In genomic region chr6:105881608-105882007, GRCh38 we compare ENCODE assay signal across 22 cellular contexts.
A peak's percentile ranks its signal among the peaks of the same experiment; 100 is the strongest.
DNase-seq lines count a peak whose midpoint lies in the region; ATAC-seq and TF ChIP-seq lines count a peak whose summit lies in the region.
"Had no signal": no experiment of that assay in that cellular context is flagged by ENCODE, and none has a peak within 500 bp of the region (broad histone marks: within the 10 kb centered on the region; RNA-seq: fewer than 3 reads in every experiment).

No MANE protein-coding gene starts in this region.

- H4K91ac ChIP-seq in IMR-90 (ENCODE audit: insufficient read depth, low read depth, low read length): no peak overlapping the region

- intact Hi-C loops in CD14-positive monocyte (cut with micrococcal nuclease) (loop anchor here (5.0 to 10.0 kb wide), 6 partner anchors 53 to 283 kb away; partner anchors contain the start of gene PRDM1 (in 1 of the 2)), IMR-90 (cut with micrococcal nuclease) (no loop called here)
- intact Hi-C loops in naive thymus-derived CD4-positive, alpha-beta T cell (cut with micrococcal nuclease): no loop called here

- ATAC-seq in IMR-90 (ENCODE audit: low read depth) (no peak), HG03571 (IDR thresholded peaks at IDR 0.05; ENCODE audit: unreplicated experiment) (no peak)
- no peak for ATAC-seq in stimulated activated memory B cell treated with anti-CD40 and anti-IgM and Interleukin-4, amounts not matched to agents 10 μg/mL and 1 μg/mL and 100 μg/mL, for 72 hours
- ATAC-seq in naive thymus-derived CD4-positive, alpha-beta T cell: no peak
- ATAC-seq: HepG2, Panc1 had no signal

- H3K9ac ChIP-seq in IMR-90 (ENCODE audit: low read depth, low read length): no peak overlapping the region
- H3K9ac ChIP-seq in OCI-LY3 (ENCODE audit: low read length): no peak overlapping the region

- BruUV-seq in IMR-90 (replicated peaks; lab: Mats Ljungman, UMichigan): no TSS peak

- no peak overlapping the region for H4K5ac ChIP-seq in IMR-90 (ENCODE audit: low read depth, low read length)

- no peaks in the 10 kb centered on the region for H3K79me2 ChIP-seq in OCI-LY3 (ENCODE audit: low read length)

- H3K9me3 ChIP-seq in IMR-90 (ENCODE audit: control insufficient read depth, insufficient read depth, low read length) (no peaks in the 10 kb centered on the region), OCI-LY3 (ENCODE audit: insufficient read depth, low read length) (no peaks in the 10 kb centered on the region)
- H3K9me3 ChIP-seq in naive thymus-derived CD4-positive, alpha-beta T cell (ENCODE audit: control insufficient read depth in 2 of 3, low read length in 3 of 3): no peaks in the 10 kb centered on the region

- DNase-seq in CD14-positive monocyte (ENCODE audit: low spot score): no peak
- DNase-seq in IMR-90: no peak
- no peak for DNase-seq in naive thymus-derived CD4-positive, alpha-beta T cell
- no peak for DNase-seq in Kasumi-1 (lab: John Stamatoyannopoulos, UW)
- DNase-seq: CD4-positive, alpha-beta T cell; HCEC 1CT; KBM-7; MM.1S; NCI-H1105; NCI-H1436 treated with DMSO at 0.1 percent for 48 hours; NCI-H187 treated with DMSO at 0.1 percent for 48 hours; NCI-H2107; NCI-H524; NCI-H82; NK-92 treated with Interleukin-12 subunit alpha and Interleukin-12 subunit beta, amount 100 ng/mL, for 24 hours; SHP77 had no signal

- peaks cover 3% of the 10 kb centered on the region; the same call in 1 of the 2 replicates for H3K9me1 ChIP-seq in IMR-90 (ENCODE audit: insufficient read depth, low read length)

- H3K27me3 ChIP-seq in IMR-90 (ENCODE audit: control insufficient read depth, insufficient read depth, low read length) (no peaks in the 10 kb centered on the region), OCI-LY3 (ENCODE audit: low read depth, low read length) (no peaks in the 10 kb centered on the region)
- H3K27me3 ChIP-seq in naive thymus-derived CD4-positive, alpha-beta T cell (ENCODE audit: control insufficient read depth in 2 of 2, insufficient read depth in 2 of 2, low read length in 2 of 2): no peaks in the 10 kb centered on the region

- no peaks in the 10 kb centered on the region for H3K36me3 ChIP-seq in IMR-90 (ENCODE audit: control insufficient read depth, insufficient read depth, low read length)
- H3K36me3 ChIP-seq in OCI-LY3 (replicated peaks; ENCODE audit: low read depth, low read length): no peaks in the 10 kb centered on the region
- H3K36me3 ChIP-seq in naive thymus-derived CD4-positive, alpha-beta T cell (ENCODE audit: control insufficient read depth in 2 of 3, insufficient read depth in 3 of 3, low read length in 3 of 3): no peaks in the 10 kb centered on the region

- H3K9me3 Mint-ChIP-seq in CD14-positive monocyte: peaks cover 0 to 5% (median 0%) of the 10 kb centered on the region in 7 donors
- H3K9me3 Mint-ChIP-seq in stimulated activated memory B cell treated with anti-CD40 and anti-IgM and Interleukin-4, amounts not matched to agents 10 μg/mL and 1 μg/mL and 100 μg/mL, for 72 hours: no peaks in the 10 kb centered on the region
- H3K9me3 Mint-ChIP-seq in naive thymus-derived CD4-positive, alpha-beta T cell: peaks cover 0 to 6% (median 0%) of the 10 kb centered on the region in 11 donors
- H3K9me3 Mint-ChIP-seq: CD4-positive, alpha-beta T cell had no signal

- H3K23ac ChIP-seq in IMR-90 (ENCODE audit: low read depth, low read length): no peak overlapping the region

- no peak overlapping the region for H3K4ac ChIP-seq in IMR-90 (ENCODE audit: low read depth, low read length)

- no peak overlapping the region for H3K4me3 Mint-ChIP-seq in CD14-positive monocyte
- H3K4me3 Mint-ChIP-seq in stimulated activated memory B cell treated with anti-CD40 and anti-IgM and Interleukin-4, amounts not matched to agents 10 μg/mL and 1 μg/mL and 100 μg/mL, for 72 hours: no peak overlapping the region
- H3K4me3 Mint-ChIP-seq in naive thymus-derived CD4-positive, alpha-beta T cell: peak overlapping the region in 1 of 10 donors; percentile 10
- H3K4me3 Mint-ChIP-seq: CD4-positive, alpha-beta T cell had no signal

- H3K79me1 ChIP-seq in IMR-90 (ENCODE audit: low read depth in 1 of 2, low read length in 2 of 2): no peaks in the 10 kb centered on the region

- H3K18ac ChIP-seq in IMR-90 (ENCODE audit: low read depth, low read length): peak overlapping the region; percentile 88; the same call in 1 of the 2 replicates

- H2AK9ac ChIP-seq in IMR-90 (replicated peaks; ENCODE audit: low read depth, low read length, poor library complexity): no peak overlapping the region

- no peak overlapping the region for H3K4me2 ChIP-seq in IMR-90 (ENCODE audit: low read depth, low read length)
- peak overlapping the region; percentile 97 for H3K4me2 ChIP-seq in OCI-LY3 (ENCODE audit: low read length)

- peak overlapping the region in 6 of 7 donors; percentile 33 to 99 (median 95) for H3K27ac Mint-ChIP-seq in CD14-positive monocyte
- H3K27ac Mint-ChIP-seq in stimulated activated memory B cell treated with anti-CD40 and anti-IgM and Interleukin-4, amounts not matched to agents 10 μg/mL and 1 μg/mL and 100 μg/mL, for 72 hours: peak overlapping the region; percentile 53
- no peak overlapping the region for H3K27ac Mint-ChIP-seq in naive thymus-derived CD4-positive, alpha-beta T cell
- H3K27ac Mint-ChIP-seq: CD4-positive, alpha-beta T cell had no signal

- H3K4me3 ChIP-seq in IMR-90 (ENCODE audit: insufficient read depth, low read depth, low read length) (no peak overlapping the region), OCI-LY3 (ENCODE audit: low read length) (no peak overlapping the region)
- H3K4me3 ChIP-seq in naive thymus-derived CD4-positive, alpha-beta T cell (ENCODE audit: low read length): no peak overlapping the region

- H3K14ac ChIP-seq in IMR-90 (replicated peaks; ENCODE audit: low read depth, low read length): no peak overlapping the region

- POLR2A ChIA-PET in IMR-90 (lab: Charles Lee; ENCODE audit: unreplicated experiment): no interaction called here
- POLR2A ChIA-PET in naive thymus-derived CD4-positive, alpha-beta T cell (lab: Charles Lee): no interaction called here

- WGBS in IMR-90 (ENCODE audit: extremely low coverage in 2 of 2, insufficient read length in 1 of 2), 2 experiments: no CpG with 5 or more reads among the region's 3 CpGs

- no peak overlapping the region for H2BK20ac ChIP-seq in IMR-90 (ENCODE audit: low read depth, low read length)

- no peak overlapping the region for H2BK120ac ChIP-seq in IMR-90 (ENCODE audit: low read depth, low read length)

- in situ Hi-C loops in IMR-90 (cut with MboI; ENCODE audit: low sequenced_read_pairs): no loop called here

- H2BK5ac ChIP-seq in IMR-90 (ENCODE audit: low read depth, low read length, poor library complexity, severe bottlenecking): no peak overlapping the region

- H3K4me1 ChIP-seq in IMR-90 (ENCODE audit: control insufficient read depth, insufficient read depth, low read length) (peaks cover 6% of the 10 kb centered on the region; the same call in 1 of the 2 replicates), OCI-LY3 (ENCODE audit: low read length) (peaks cover 67% of the 10 kb centered on the region)
- no peaks in the 10 kb centered on the region for H3K4me1 ChIP-seq in naive thymus-derived CD4-positive, alpha-beta T cell (ENCODE audit: control insufficient read depth in 2 of 2, insufficient read depth in 2 of 2, low read length in 2 of 2)

- TF ChIP-seq CTCF in CD14-positive monocyte (IDR thresholded peaks at IDR 0.05): no peak
- no peak for TF ChIP-seq CTCF in IMR-90 (conservative IDR thresholded peaks at IDR 0.05; ENCODE audit: low read depth, low read length)
- no peak for TF ChIP-seq CTCF in OCI-LY3 (IDR thresholded peaks at IDR 0.05; ENCODE audit: low read depth, low read length)

- H3K27ac ChIP-seq in IMR-90 (ENCODE audit: insufficient read depth, low read length) (no peak overlapping the region), OCI-LY3 (ENCODE audit: low read length) (no peak overlapping the region)
- no peak overlapping the region for H3K27ac ChIP-seq in naive thymus-derived CD4-positive, alpha-beta T cell (ENCODE audit: low read depth, low read length)
- H3K27ac ChIP-seq: RWPE1 had no signal

- no peak for TF ChIP-seq POLR2A in IMR-90 (IDR thresholded peaks at IDR 0.05; ENCODE audit: low read depth, low read length)

- dilution Hi-C loops in IMR-90 (cut with HindIII; ENCODE audit: low sequenced_read_pairs, unreplicated experiment): no loop called here

- H2AK5ac ChIP-seq in IMR-90 (ENCODE audit: low read depth, low read length): no peak overlapping the region

- CTCF ChIA-PET in IMR-90 (lab: Yijun Ruan, JAX): no interaction called here
- CTCF ChIA-PET in naive thymus-derived CD4-positive, alpha-beta T cell (lab: Charles Lee): no interaction called here

- no peak overlapping the region for H4K8ac ChIP-seq in IMR-90 (ENCODE audit: low read depth in 2 of 2, low read length in 2 of 2)

- H3K56ac ChIP-seq in IMR-90 (ENCODE audit: extremely low read depth, insufficient read depth, low read length): no peak overlapping the region

- TF ChIP-seq RAD21 in IMR-90 (IDR thresholded peaks at IDR 0.05; ENCODE audit: low read length): no peak

- H4K20me1 ChIP-seq in IMR-90 (ENCODE audit: insufficient read depth, low read length) (no peaks in the 10 kb centered on the region), OCI-LY3 (ENCODE audit: insufficient read depth, low read length) (no peaks in the 10 kb centered on the region)

- H2AFZ ChIP-seq in IMR-90 (replicated peaks; ENCODE audit: low read length, poor library complexity) (no peak overlapping the region), OCI-LY3 (ENCODE audit: low read depth, low read length) (no peak overlapping the region)

- H3K27me3 Mint-ChIP-seq in CD14-positive monocyte (ENCODE audit: low read depth in 3 of 3): peaks cover 0 to 9% (median 0%) of the 10 kb centered on the region in 3 donors
- no peaks in the 10 kb centered on the region for H3K27me3 Mint-ChIP-seq in stimulated activated memory B cell treated with anti-CD40 and anti-IgM and Interleukin-4, amounts not matched to agents 10 μg/mL and 1 μg/mL and 100 μg/mL, for 72 hours
- peaks cover 6 to 36% (median 30%) of the 10 kb centered on the region in 5 donors for H3K27me3 Mint-ChIP-seq in naive thymus-derived CD4-positive, alpha-beta T cell

- H3K36me3 Mint-ChIP-seq in CD14-positive monocyte: peaks cover 2 to 7% of the 10 kb centered on the region in 2 donors
- no peaks in the 10 kb centered on the region for H3K36me3 Mint-ChIP-seq in stimulated activated memory B cell treated with anti-CD40 and anti-IgM and Interleukin-4, amounts not matched to agents 10 μg/mL and 1 μg/mL and 100 μg/mL, for 72 hours
- peaks cover 0 to 26% (median 0%) of the 10 kb centered on the region in 5 donors for H3K36me3 Mint-ChIP-seq in naive thymus-derived CD4-positive, alpha-beta T cell

- H3K4me1 Mint-ChIP-seq in CD14-positive monocyte: peaks cover 75% of the 10 kb centered on the region
- peaks cover 44% of the 10 kb centered on the region for H3K4me1 Mint-ChIP-seq in stimulated activated memory B cell treated with anti-CD40 and anti-IgM and Interleukin-4, amounts not matched to agents 10 μg/mL and 1 μg/mL and 100 μg/mL, for 72 hours
- H3K4me1 Mint-ChIP-seq in naive thymus-derived CD4-positive, alpha-beta T cell: peaks cover 0 to 64% (median 16%) of the 10 kb centered on the region in 7 donors

- H2BK15ac ChIP-seq in IMR-90 (ENCODE audit: low read depth, low read length): no peak overlapping the region; the same call in 2 of the 3 replicates

TF ChIP-seq in IMR-90, 13 proteins besides CTCF, POLR2A, EP300 and RAD21 (continues in another document):
- TF ChIP-seq MXI1 (IDR thresholded peaks at IDR 0.05; ENCODE audit: borderline replicate concordance, low read depth, low read length) (no peak), BHLHE40 (IDR thresholded peaks at IDR 0.05; ENCODE audit: low read depth, low read length) (no peak)

Comparison
In these comparisons a context has a peak if more than half of its experiments do, and no peak if none do; other contexts are left out.
1. H3K27ac Mint-ChIP-seq: peak in CD14-positive monocyte (6 of 7) and stimulated activated memory B cell treated with anti-CD40 and anti-IgM and Interleukin-4, amounts not matched to agents 10 μg/mL and 1 μg/mL and 100 μg/mL, for 72 hours (single experiment); none in naive thymus-derived CD4-positive, alpha-beta T cell (0 of 9).
2. intact Hi-C loops: an anchor here in CD14-positive monocyte (5.0 to 10.0 kb wide); none called in IMR-90 and naive thymus-derived CD4-positive, alpha-beta T cell.